Comparison of ENCODE assay signal across 1 cellular context in genomic region chr1:22343456-22344426, GRCh38.
TF ChIP-seq lines count a peak whose summit lies in the region.

No MANE protein-coding gene starts in this region.

TF ChIP-seq in HEK293, 187 proteins besides CTCF, POLR2A, EP300 and RAD21 (continued from another document):
- TF ChIP-seq ZNF391 (tag by site-specific recombination; IDR thresholded peaks at IDR 0.05; ENCODE audit: borderline replicate concordance, low read depth) = no peak
- TF ChIP-seq ZBTB48 (tag by site-specific recombination; IDR thresholded peaks at IDR 0.05) = no peak
- TF ChIP-seq ZNF114 (tag by site-specific recombination; IDR thresholded peaks at IDR 0.05) = no peak
- TF ChIP-seq ZNF600 (tag by site-specific recombination; IDR thresholded peaks at IDR 0.05) = no peak
- TF ChIP-seq ZNF623 (tag by site-specific recombination; IDR thresholded peaks at IDR 0.05) = peak; percentile 97
